Comparison of ENCODE assay signal across 8 cellular contexts in the genomic region with DNA sequence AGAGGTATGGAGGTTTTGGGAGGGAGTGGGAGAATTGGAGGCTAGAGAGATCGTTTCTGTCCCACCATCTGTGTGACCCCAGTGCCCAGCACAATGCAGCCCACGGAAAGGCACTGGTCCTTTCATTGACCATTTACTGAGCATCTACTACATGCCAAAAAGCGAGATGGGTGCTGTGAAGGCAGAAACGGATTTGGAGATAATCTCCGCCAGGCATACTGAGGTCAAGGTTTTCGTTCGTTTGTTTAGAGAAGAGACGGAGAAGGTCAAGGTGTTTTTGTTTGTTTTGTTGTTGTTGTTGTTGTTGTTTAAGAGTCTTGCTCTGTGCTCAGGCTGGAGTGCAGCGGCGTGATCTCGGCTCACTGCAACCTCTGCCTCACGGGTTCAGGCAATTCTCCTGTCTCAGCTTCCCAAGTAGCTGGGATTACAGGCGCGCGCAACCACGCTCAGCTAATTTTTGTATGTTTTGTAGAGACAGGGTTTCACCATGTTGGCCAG. TPM values are rescaled to one million over a fixed set of nuclear protein-coding genes. Genes with fewer than 3 reads are reported as not detected.
A peak's percentile ranks its signal among the peaks of the same experiment; 100 is the strongest.
DNase-seq lines count a peak whose midpoint lies in the region; ATAC-seq and TF ChIP-seq lines count a peak whose summit lies in the region.

No MANE protein-coding gene starts in this region.

- H3K18ac ChIP-seq in mesenchymal stem cell (ENCODE audit: low read depth in 1 of 2, low read length in 2 of 2) = no peak overlapping the region

- H3K79me1 ChIP-seq in mesenchymal stem cell (replicated peaks; ENCODE audit: low read length, poor library complexity, severe bottlenecking) = peaks cover 2% of the 10 kb centered on the region

- H2AK5ac ChIP-seq in mesenchymal stem cell (ENCODE audit: low read length, severe bottlenecking) = no peak overlapping the region

- in situ Hi-C loops in brain microvascular endothelial cell (cut with HindIII; ENCODE audit: low pct_ligation_motif_present, low sequenced_read_pairs) = no loop called here

- peaks cover 3% of the 10 kb centered on the region for H3K36me3 ChIP-seq in cardiac muscle cell
- H3K36me3 ChIP-seq in brain microvascular endothelial cell (replicated peaks) = no peaks in the 10 kb centered on the region
- H3K36me3 ChIP-seq in mesenchymal stem cell (ENCODE audit: control insufficient read depth in 1 of 2, insufficient read depth in 2 of 2, low read depth in 1 of 2, low read length in 2 of 2) = peaks cover 0 to 14% of the 10 kb centered on the region in 2 experiments
- H3K36me3 ChIP-seq in upper lobe of right lung = no peaks in the 10 kb centered on the region

- H3K27ac ChIP-seq in cardiac muscle cell (peak overlapping the region; percentile 100), brain microvascular endothelial cell (peak overlapping the region; percentile 12), mesenchymal stem cell (ENCODE audit: low read length, poor library complexity, severe bottlenecking) (no peak overlapping the region), upper lobe of right lung (peak overlapping the region; percentile 93)

- H2BK15ac ChIP-seq in mesenchymal stem cell (ENCODE audit: low read depth, poor library complexity, severe bottlenecking) = no peak overlapping the region

- H3K23ac ChIP-seq in mesenchymal stem cell (ENCODE audit: low read length in 2 of 2) = no peak overlapping the region

- H3K14ac ChIP-seq in mesenchymal stem cell (ENCODE audit: low read length in 2 of 2) = peak overlapping the region in 1 of 2 experiments; percentile 9

- WGBS in mesenchymal stem cell = 94% methylated on average over 16 of the region's 16 CpGs

- no peak overlapping the region for H2BK120ac ChIP-seq in mesenchymal stem cell (ENCODE audit: low read depth, low read length)

- peak overlapping the region; percentile 99 for H3K9ac ChIP-seq in mesenchymal stem cell (ENCODE audit: low read length)

- H2AFZ ChIP-seq in mesenchymal stem cell (ENCODE audit: low read depth, low read length) = peak overlapping the region; percentile 30

- intact Hi-C loops in left ventricle myocardium superior (cut with micrococcal nuclease) (no loop called here), upper lobe of right lung (cut with DNase I) (no loop called here)

- TF ChIP-seq CTCF in cardiac muscle cell (IDR thresholded peaks at IDR 0.05; ENCODE audit: low read depth, low read length) (no peak), brain microvascular endothelial cell (IDR thresholded peaks at IDR 0.05; ENCODE audit: low read depth, low read length, missing control alignments) (no peak), upper lobe of right lung (IDR thresholded peaks at IDR 0.05) (no peak)

- H3K4ac ChIP-seq in mesenchymal stem cell (ENCODE audit: low read depth in 1 of 2, low read length in 2 of 2) = no peak overlapping the region

- peak overlapping the region in 1 of 2 experiments; percentile 7 for H2BK12ac ChIP-seq in mesenchymal stem cell (ENCODE audit: low read length in 2 of 2)

- H4K91ac ChIP-seq in mesenchymal stem cell (ENCODE audit: low read length) = peak overlapping the region; percentile 43

- peak overlapping the region; percentile 97 for H4K8ac ChIP-seq in mesenchymal stem cell (ENCODE audit: low read length)

- peak overlapping the region; percentile 64 for H3K4me2 ChIP-seq in mesenchymal stem cell (ENCODE audit: low read length, poor library complexity, severe bottlenecking)

- H3K9me3 ChIP-seq in cardiac muscle cell (ENCODE audit: low read depth) (no peaks in the 10 kb centered on the region), mesenchymal stem cell (ENCODE audit: control insufficient read depth, low read length) (no peaks in the 10 kb centered on the region), upper lobe of right lung (no peaks in the 10 kb centered on the region)

- H3K27me3 ChIP-seq in cardiac muscle cell (peaks cover 12% of the 10 kb centered on the region), brain microvascular endothelial cell (replicated peaks) (no peaks in the 10 kb centered on the region), mesenchymal stem cell (ENCODE audit: control insufficient read depth in 1 of 2, insufficient read depth in 1 of 2, low read length in 2 of 2) (no peaks in the 10 kb centered on the region), upper lobe of right lung (no peaks in the 10 kb centered on the region)

- no peak overlapping the region for H2BK5ac ChIP-seq in mesenchymal stem cell (ENCODE audit: low read depth, low read length, poor library complexity, severe bottlenecking)

- ATAC-seq in left ventricle myocardium superior = no peak
- ATAC-seq in upper lobe of right lung = no peak

- H3K4me3 ChIP-seq in cardiac muscle cell (peak overlapping the region; percentile 81), brain microvascular endothelial cell (ENCODE audit: low read depth, low read length) (peak overlapping the region; percentile 92), mesenchymal stem cell (ENCODE audit: insufficient read depth in 1 of 2, low read depth in 1 of 2, low read length in 2 of 2) (peak overlapping the region; percentile 98 to 99), upper lobe of right lung (peak overlapping the region; percentile 96)

- DNase-seq in cardiac muscle cell (ENCODE audit: low read depth in 1 of 2, low spot score in 1 of 2) (no peak), left ventricle myocardium superior (no peak), brain microvascular endothelial cell (no peak), mesenchymal stem cell (no peak), upper lobe of right lung (no peak), iPS-NIHi7 (ENCODE audit: extremely low spot score) (no peak), T1000 (lab: John Stamatoyannopoulos, UW) (no peak)
- DNase-seq in stimulated activated CD8-positive, alpha-beta memory T cell treated with anti-CD3 and anti-CD28 coated beads, Interleukin-4, amount 100 ng/mL, for 48 hours = no peak

- H3K4me1 ChIP-seq in cardiac muscle cell (ENCODE audit: low read depth) (peaks cover 32% of the 10 kb centered on the region), mesenchymal stem cell (ENCODE audit: control insufficient read depth, insufficient read depth, low read depth, low read length) (peaks cover 7% of the 10 kb centered on the region), upper lobe of right lung (peaks cover 31% of the 10 kb centered on the region)

RNA-seq across cellular contexts. Expression of gene ZBTB43, which starts 0.6 kb away (rescaled TPM):
- 12.5 and 18.6 TPM in 2 replicates for total RNA-seq in cardiac muscle cell
- 17.6 and 38.3 TPM in 2 replicates for polyA plus RNA-seq in cardiac muscle cell
- 36.6 TPM for total RNA-seq in left ventricle myocardium superior
- polyA plus RNA-seq in mesenchymal stem cell (2013, experiment 1 of 2) = 8.1 TPM
- polyA plus RNA-seq in mesenchymal stem cell (2013, experiment 2 of 2) = 8.2 TPM
- 24.9 TPM for total RNA-seq in upper lobe of right lung

RNA-seq across cellular contexts. Expression of gene ZBTB34, which starts 56.2 kb away (rescaled TPM):
- total RNA-seq in cardiac muscle cell (10.9 and 13.0 TPM in 2 replicates), left ventricle myocardium superior (5.3 TPM), upper lobe of right lung (15.1 TPM)
- polyA plus RNA-seq in cardiac muscle cell = 4.9 and 8.8 TPM in 2 replicates
- 6.7 TPM for polyA plus RNA-seq in mesenchymal stem cell (2013, experiment 1 of 2)
- polyA plus RNA-seq in mesenchymal stem cell (2013, experiment 2 of 2) = 6.5 TPM
